In genomic region chrX:150574824-150575409, GRCh38 we compare ENCODE assay signal across 9 cellular contexts. TPM values are rescaled to one million over a fixed set of nuclear protein-coding genes. Genes with fewer than 3 reads are reported as not detected.
DNase-seq lines count a peak whose midpoint lies in the region; ATAC-seq, FAIRE-seq and TF ChIP-seq lines count a peak whose summit lies in the region.
"Had no signal": no experiment of that assay in that cellular context is flagged by ENCODE, and none has a peak within 500 bp of the region (broad histone marks: within the 10 kb centered on the region; RNA-seq: fewer than 3 reads in every experiment).

No MANE protein-coding gene starts in this region.

- no peak overlapping the region for H2AFZ ChIP-seq in OCI-LY3 (ENCODE audit: low read depth, low read length)

- peaks cover 23% of the 10 kb centered on the region; the same call in 1 of the 2 replicates for H3K79me2 ChIP-seq in OCI-LY3 (ENCODE audit: low read length)

- H3K36me3 ChIP-seq in OCI-LY3 (replicated peaks; ENCODE audit: low read depth, low read length) (peaks cover 8% of the 10 kb centered on the region), mucosa of rectum (ENCODE audit: control insufficient read depth in 2 of 2, insufficient read depth in 2 of 2, low read length in 2 of 2) (no peaks in the 10 kb centered on the region), prostate gland (no peaks in the 10 kb centered on the region)

- no peak for DNase-seq in GM18507 (ENCODE audit: extremely low spot score, insufficient read length, low read depth)
- DNase-seq in superior temporal gyrus (ENCODE audit: extremely low spot score): no peak
- DNase-seq in prostate gland (ENCODE audit: low spot score): no peak
- DNase-seq in COLO668 (lab: John Stamatoyannopoulos, UW; ENCODE audit: unreplicated experiment): no peak
- no peak for DNase-seq in cerebellum (ENCODE audit: low spot score)

- H3K4me2 ChIP-seq in OCI-LY3 (ENCODE audit: low read length): peak overlapping the region; percentile 96

- H3K4me3 ChIP-seq in OCI-LY3 (ENCODE audit: low read length): peak overlapping the region; percentile 74
- H3K4me3 ChIP-seq in mucosa of rectum (ENCODE audit: low read length in 2 of 2): peak overlapping the region; percentile 1 to 9
- no peak overlapping the region for H3K4me3 ChIP-seq in prostate gland
- H3K4me3 ChIP-seq: K562 had no signal

- H4K20me1 ChIP-seq in OCI-LY3 (ENCODE audit: insufficient read depth, low read length): peaks cover 47% of the 10 kb centered on the region; the same call in 1 of the 2 replicates

- intact Hi-C loops in prostate gland (cut with DNase I): loop anchor here (10.0 kb wide), 1 partner anchor 70 kb away; no protein-coding TSS in a partner anchor

- H3K9ac ChIP-seq in OCI-LY3 (ENCODE audit: low read length) (peak overlapping the region; percentile 53; the same call in 1 of the 2 replicates), mucosa of rectum (ENCODE audit: low read depth in 1 of 2, low read length in 2 of 2) (peak overlapping the region in 1 of 2 donors; percentile 23)

- H3K27me3 ChIP-seq in OCI-LY3 (ENCODE audit: low read depth, low read length): peaks cover 16% of the 10 kb centered on the region
- no peaks in the 10 kb centered on the region for H3K27me3 ChIP-seq in mucosa of rectum (ENCODE audit: control insufficient read depth in 2 of 2, insufficient read depth in 2 of 2, low read length in 2 of 2)
- no peaks in the 10 kb centered on the region for H3K27me3 ChIP-seq in prostate gland (replicated peaks; ENCODE audit: insufficient read depth)

- H3K9me3 ChIP-seq in OCI-LY3 (ENCODE audit: insufficient read depth, low read length) (no peaks in the 10 kb centered on the region), mucosa of rectum (ENCODE audit: control insufficient read depth in 2 of 2, low read length in 2 of 2) (no peaks in the 10 kb centered on the region), prostate gland (no peaks in the 10 kb centered on the region)

- TF ChIP-seq CTCF in OCI-LY3 (IDR thresholded peaks at IDR 0.05; ENCODE audit: low read depth, low read length) (no peak), prostate gland (IDR thresholded peaks at IDR 0.05) (no peak)

- TF ChIP-seq POLR2A in prostate gland (IDR thresholded peaks at IDR 0.05): no peak

- H3K4me1 ChIP-seq in OCI-LY3 (ENCODE audit: low read length) (peaks cover 65% of the 10 kb centered on the region), mucosa of rectum (ENCODE audit: control insufficient read depth in 2 of 2, insufficient read depth in 2 of 2, low read length in 2 of 2) (peaks cover 26 to 75% of the 10 kb centered on the region in 2 donors), prostate gland (replicated peaks) (no peaks in the 10 kb centered on the region)

- peak; percentile 98 for FAIRE-seq in GM18507 (lab: Jason Lieb, UNC)
- FAIRE-seq: K562 had no signal

- WGBS in prostate gland: 76% methylated on average over 9 of the region's 9 CpGs

- ATAC-seq in GM21786 (IDR thresholded peaks at IDR 0.05; ENCODE audit: unreplicated experiment): peak; percentile 56
- ATAC-seq: K562 had no signal

- H3K27ac ChIP-seq in OCI-LY3 (ENCODE audit: low read length) (peak overlapping the region; percentile 85), mucosa of rectum (ENCODE audit: low read depth in 2 of 2, low read length in 2 of 2) (peak overlapping the region; percentile 87 to 93), prostate gland (no peak overlapping the region)

RNA-seq across cellular contexts. Expression of gene MTM1, which starts 6.5 kb away (rescaled TPM):
- total RNA-seq in prostate gland (10 to 100 TPM; 10.3 to 30.2 TPM), cerebellum (12.2 TPM)

Comparison
In these comparisons a context has a peak if more than half of its experiments do, and no peak if none do; other contexts are left out.
1. H3K27ac ChIP-seq: peak in OCI-LY3 (single experiment) and mucosa of rectum (2 of 2); none in prostate gland (0 of 2).
2. H3K4me3 ChIP-seq: peak in OCI-LY3 (single experiment) and mucosa of rectum (2 of 2); none in prostate gland (0 of 2).